In genomic region chr12:113185180-113186032, GRCh38 we compare ENCODE assay signal across 1 cellular context.
A peak's percentile ranks its signal among the peaks of the same experiment; 100 is the strongest.
TF ChIP-seq lines count a peak whose summit lies in the region.

TSS of gene DDX54 (minus strand) at chr12:113185478. CDS start at chr12:113185451, 27 bp downstream.
TSS of gene RITA1 (plus strand) at chr12:113185721. CDS start at chr12:113186747, 1,026 bp downstream.

TF ChIP-seq in HEK293, 187 proteins besides CTCF, POLR2A, EP300 and RAD21 (continued from another document and continues in another):
- TF ChIP-seq ZBTB49 (tag by site-specific recombination; IDR thresholded peaks at IDR 0.05; ENCODE audit: low read depth) (no peak), ZBTB20 (tag by site-specific recombination; IDR thresholded peaks at IDR 0.05) (peak; percentile 99), GLIS2 (tag by site-specific recombination; IDR thresholded peaks at IDR 0.05) (peak; percentile 85), ZIC2 (tag by site-specific recombination; IDR thresholded peaks at IDR 0.05) (peak; percentile 82), ZNF133 (tag by site-specific recombination; IDR thresholded peaks at IDR 0.05) (no peak), ZNF514 (tag by site-specific recombination; IDR thresholded peaks at IDR 0.05) (no peak), ZBTB8A (tag by site-specific recombination; IDR thresholded peaks at IDR 0.05) (peak; percentile 72), GLI4 (tag by site-specific recombination; IDR thresholded peaks at IDR 0.05) (0 out of 2 replicates have a peak, but pooled peaks have one; percentile 25), ZNF391 (tag by site-specific recombination; IDR thresholded peaks at IDR 0.05; ENCODE audit: borderline replicate concordance, low read depth) (peak; percentile 19; the same call in 1 of the 2 replicates), ZNF76 (tag by site-specific recombination; IDR thresholded peaks at IDR 0.05; ENCODE audit: borderline replicate concordance, low read depth) (peak; percentile 86), ZNF354C (tag by site-specific recombination; IDR thresholded peaks at IDR 0.05; ENCODE audit: borderline replicate concordance, low read depth) (no peak), ZNF214 (tag by site-specific recombination; IDR thresholded peaks at IDR 0.05; ENCODE audit: borderline replicate concordance) (no peak), ZNF623 (tag by site-specific recombination; IDR thresholded peaks at IDR 0.05) (no peak), ZNF433 (tag by site-specific recombination; IDR thresholded peaks at IDR 0.05; ENCODE audit: low read depth) (no peak), ZNF266 (tag by site-specific recombination; IDR thresholded peaks at IDR 0.05; ENCODE audit: low read depth) (no peak), WT1 (tag by site-specific recombination; IDR thresholded peaks at IDR 0.05) (no peak), GFI1B (tag by site-specific recombination; IDR thresholded peaks at IDR 0.05) (no peak), ZNF791 (tag by site-specific recombination; IDR thresholded peaks at IDR 0.05) (no peak), ZNF18 (tag by site-specific recombination; IDR thresholded peaks at IDR 0.05) (no peak; the same call in none of the 2 replicates), PATZ1 (tag by site-specific recombination; IDR thresholded peaks at IDR 0.05) (peak; percentile 85; the same call in 1 of the 2 replicates), SP2 (tag by site-specific recombination; IDR thresholded peaks at IDR 0.05) (peak; percentile 62), ZBTB10 (tag by site-specific recombination; IDR thresholded peaks at IDR 0.05) (peak; percentile 35; the same call in 1 of the 2 replicates), BCL6B (tag by site-specific recombination; IDR thresholded peaks at IDR 0.05) (no peak), ZNF48 (tag by site-specific recombination; IDR thresholded peaks at IDR 0.05) (no peak), EGR2 (tag by site-specific recombination; IDR thresholded peaks at IDR 0.05; ENCODE audit: low read depth) (peak; percentile 21; the same call in 1 of the 2 replicates), PRDM10 (tag by site-specific recombination; IDR thresholded peaks at IDR 0.05) (peak; percentile 100), ZNF169 (tag by site-specific recombination; IDR thresholded peaks at IDR 0.05) (no peak), REPIN1 (tag by site-specific recombination; IDR thresholded peaks at IDR 0.05; ENCODE audit: low read depth) (no peak; the same call in none of the 2 replicates), REST (tag by site-specific recombination; IDR thresholded peaks at IDR 0.05) (peak; percentile 53; the same call in 1 of the 2 replicates), ZNF280D (tag by site-specific recombination; IDR thresholded peaks at IDR 0.05) (no peak), ZBTB44 (tag by site-specific recombination; IDR thresholded peaks at IDR 0.05) (no peak), ZNF416 (tag by site-specific recombination; IDR thresholded peaks at IDR 0.05) (no peak)
